Comparison of ENCODE assay signal across 1 cellular context in the genomic region with DNA sequence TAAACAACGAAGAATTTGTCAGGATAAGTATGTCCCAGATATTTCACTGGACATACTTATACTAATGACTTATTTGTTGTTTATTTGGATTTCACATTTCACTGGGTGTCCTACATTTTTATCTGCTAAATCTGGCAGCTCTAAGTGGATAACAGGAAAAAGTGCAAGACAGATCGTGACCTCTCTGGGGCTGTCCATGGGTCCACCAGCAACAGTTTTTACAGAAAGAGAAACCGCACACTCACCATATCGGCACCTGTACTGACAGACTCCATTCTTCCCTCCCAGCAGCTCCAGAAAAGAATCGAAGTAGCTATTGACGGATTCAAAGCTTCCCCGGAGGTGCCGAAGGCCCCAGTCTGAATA.
TF ChIP-seq lines count a peak whose summit lies in the region.

No MANE protein-coding gene starts in this region.

TF ChIP-seq in GM23338, 12 proteins besides CTCF, POLR2A, EP300 and RAD21 (continued from another document):
- TF ChIP-seq, protein P1, sequence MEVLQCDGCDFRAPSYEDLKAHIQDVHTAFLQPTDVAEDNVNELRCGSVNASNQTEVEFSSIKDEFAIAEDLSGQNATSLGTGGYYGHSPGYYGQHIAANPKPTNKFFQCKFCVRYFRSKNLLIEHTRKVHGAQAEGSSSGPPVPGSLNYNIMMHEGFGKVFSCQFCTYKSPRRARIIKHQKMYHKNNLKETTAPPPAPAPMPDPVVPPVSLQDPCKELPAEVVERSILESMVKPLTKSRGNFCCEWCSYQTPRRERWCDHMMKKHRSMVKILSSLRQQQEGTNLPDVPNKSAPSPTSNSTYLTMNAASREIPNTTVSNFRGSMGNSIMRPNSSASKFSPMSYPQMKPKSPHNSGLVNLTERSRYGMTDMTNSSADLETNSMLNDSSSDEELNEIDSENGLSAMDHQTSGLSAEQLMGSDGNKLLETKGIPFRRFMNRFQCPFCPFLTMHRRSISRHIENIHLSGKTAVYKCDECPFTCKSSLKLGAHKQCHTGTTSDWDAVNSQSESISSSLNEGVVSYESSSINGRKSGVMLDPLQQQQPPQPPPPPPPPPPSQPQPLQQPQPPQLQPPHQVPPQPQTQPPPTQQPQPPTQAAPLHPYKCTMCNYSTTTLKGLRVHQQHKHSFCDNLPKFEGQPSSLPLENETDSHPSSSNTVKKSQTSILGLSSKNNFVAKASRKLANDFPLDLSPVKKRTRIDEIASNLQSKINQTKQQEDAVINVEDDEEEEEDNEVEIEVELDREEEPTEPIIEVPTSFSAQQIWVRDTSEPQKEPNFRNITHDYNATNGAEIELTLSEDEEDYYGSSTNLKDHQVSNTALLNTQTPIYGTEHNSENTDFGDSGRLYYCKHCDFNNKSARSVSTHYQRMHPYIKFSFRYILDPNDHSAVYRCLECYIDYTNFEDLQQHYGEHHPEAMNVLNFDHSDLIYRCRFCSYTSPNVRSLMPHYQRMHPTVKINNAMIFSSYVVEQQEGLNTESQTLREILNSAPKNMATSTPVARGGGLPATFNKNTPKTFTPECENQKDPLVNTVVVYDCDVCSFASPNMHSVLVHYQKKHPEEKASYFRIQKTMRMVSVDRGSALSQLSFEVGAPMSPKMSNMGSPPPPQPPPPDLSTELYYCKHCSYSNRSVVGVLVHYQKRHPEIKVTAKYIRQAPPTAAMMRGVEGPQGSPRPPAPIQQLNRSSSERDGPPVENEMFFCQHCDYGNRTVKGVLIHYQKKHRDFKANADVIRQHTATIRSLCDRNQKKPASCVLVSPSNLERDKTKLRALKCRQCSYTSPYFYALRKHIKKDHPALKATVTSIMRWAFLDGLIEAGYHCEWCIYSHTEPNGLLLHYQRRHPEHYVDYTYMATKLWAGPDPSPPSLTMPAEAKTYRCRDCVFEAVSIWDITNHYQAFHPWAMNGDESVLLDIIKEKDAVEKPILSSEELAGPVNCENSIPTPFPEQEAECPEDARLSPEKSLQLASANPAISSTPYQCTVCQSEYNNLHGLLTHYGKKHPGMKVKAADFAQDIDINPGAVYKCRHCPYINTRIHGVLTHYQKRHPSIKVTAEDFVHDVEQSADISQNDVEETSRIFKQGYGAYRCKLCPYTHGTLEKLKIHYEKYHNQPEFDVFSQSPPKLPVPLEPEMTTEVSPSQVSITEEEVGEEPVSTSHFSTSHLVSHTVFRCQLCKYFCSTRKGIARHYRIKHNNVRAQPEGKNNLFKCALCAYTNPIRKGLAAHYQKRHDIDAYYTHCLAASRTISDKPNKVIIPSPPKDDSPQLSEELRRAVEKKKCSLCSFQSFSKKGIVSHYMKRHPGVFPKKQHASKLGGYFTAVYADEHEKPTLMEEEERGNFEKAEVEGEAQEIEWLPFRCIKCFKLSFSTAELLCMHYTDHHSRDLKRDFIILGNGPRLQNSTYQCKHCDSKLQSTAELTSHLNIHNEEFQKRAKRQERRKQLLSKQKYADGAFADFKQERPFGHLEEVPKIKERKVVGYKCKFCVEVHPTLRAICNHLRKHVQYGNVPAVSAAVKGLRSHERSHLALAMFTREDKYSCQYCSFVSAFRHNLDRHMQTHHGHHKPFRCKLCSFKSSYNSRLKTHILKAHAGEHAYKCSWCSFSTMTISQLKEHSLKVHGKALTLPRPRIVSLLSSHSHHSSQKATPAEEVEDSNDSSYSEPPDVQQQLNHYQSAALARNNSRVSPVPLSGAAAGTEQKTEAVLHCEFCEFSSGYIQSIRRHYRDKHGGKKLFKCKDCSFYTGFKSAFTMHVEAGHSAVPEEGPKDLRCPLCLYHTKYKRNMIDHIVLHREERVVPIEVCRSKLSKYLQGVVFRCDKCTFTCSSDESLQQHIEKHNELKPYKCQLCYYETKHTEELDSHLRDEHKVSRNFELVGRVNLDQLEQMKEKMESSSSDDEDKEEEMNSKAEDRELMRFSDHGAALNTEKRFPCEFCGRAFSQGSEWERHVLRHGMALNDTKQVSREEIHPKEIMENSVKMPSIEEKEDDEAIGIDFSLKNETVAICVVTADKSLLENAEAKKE (CRISPR knock-in tag; IDR thresholded peaks at IDR 0.05), result no peak
- TF ChIP-seq ZNF114 (CRISPR knock-in tag; IDR thresholded peaks at IDR 0.05) (no peak), REST (IDR thresholded peaks at IDR 0.05; ENCODE audit: unreplicated experiment) (no peak), ZNF331 (CRISPR knock-in tag; IDR thresholded peaks at IDR 0.05; ENCODE audit: low read depth) (no peak), STAT1 (IDR thresholded peaks at IDR 0.05; ENCODE audit: unreplicated experiment) (no peak), JUNB (IDR thresholded peaks at IDR 0.05; ENCODE audit: unreplicated experiment) (no peak), EZH2phosphoT487 (IDR thresholded peaks at IDR 0.05; ENCODE audit: unreplicated experiment) (no peak)
